In the genomic region with DNA sequence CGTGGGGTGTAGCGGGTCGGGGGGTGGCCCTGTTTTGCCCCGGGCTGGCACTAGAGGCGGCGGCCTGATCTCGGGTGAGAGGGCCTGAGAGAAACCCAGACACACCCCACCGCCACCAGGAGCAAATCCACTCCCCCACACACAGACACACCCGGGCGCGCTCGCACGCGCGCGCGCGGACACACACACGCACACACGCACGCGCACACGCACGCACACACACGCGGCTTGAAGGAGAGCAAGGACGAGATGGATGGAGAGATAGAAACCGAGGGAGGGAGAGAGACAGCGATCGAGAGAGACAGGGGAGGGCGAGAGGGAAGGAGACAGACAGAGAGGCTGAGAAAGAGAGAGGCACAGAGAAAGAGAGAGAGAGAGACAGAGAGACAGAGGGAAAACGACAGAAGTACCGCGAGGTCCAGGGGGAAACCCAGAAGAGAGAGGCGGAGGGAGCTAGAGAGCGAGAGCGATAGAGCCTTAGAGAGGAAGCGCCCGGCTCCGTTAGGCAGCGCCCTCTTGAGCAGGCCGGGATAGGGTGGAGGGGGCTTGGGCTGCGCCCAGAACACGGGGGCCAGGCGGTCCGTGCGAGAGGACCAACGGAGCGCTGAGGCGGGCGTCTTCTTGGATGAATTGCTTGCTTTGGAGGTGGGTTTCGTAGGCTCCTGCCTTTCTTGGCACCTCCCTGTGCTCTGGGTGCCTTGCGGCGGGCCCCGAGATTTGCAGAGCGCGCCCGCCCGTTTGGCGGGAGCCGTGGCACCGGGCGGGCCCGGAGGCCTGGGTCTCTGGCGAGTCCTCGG, we compare ENCODE assay signal across 7 cellular contexts.
DNase-seq lines count a peak whose midpoint lies in the region; ATAC-seq and TF ChIP-seq lines count a peak whose summit lies in the region.
"Not testable (repeated sequence)": the region's sequence is repeated elsewhere in the genome, so short reads cannot be mapped to it uniquely, and the experiment has no call there.

No MANE protein-coding gene starts in this region.

- H3K4me2 ChIP-seq in mammary epithelial cell (ENCODE audit: insufficient read depth, low read depth, low read length): peak overlapping the region; percentile 31

- H2AFZ ChIP-seq in mammary epithelial cell (ENCODE audit: low read depth, low read length): not testable (repeated sequence)

- not testable (repeated sequence) for BruUV-seq in Calu3 (replicated peaks; lab: Mats Ljungman, UMichigan); mammary epithelial cell (replicated peaks; lab: Mats Ljungman, UMichigan)

- H3K27ac Mint-ChIP-seq in Calu3 (ENCODE audit: unreplicated experiment); T-helper 2 cell treated with Interferon-gamma antibody and Interleukin-4, amounts not matched to agents 5 μg/mL and 100 μg/mL, for 36 hours: not testable (repeated sequence)
- peak overlapping the region; percentile 71 for H3K27ac Mint-ChIP-seq in activated CD4-positive, alpha-beta memory T cell treated with anti-CD3 and anti-CD28 coated beads for 36 hours

- not testable (repeated sequence) for H3K27me3 ChIP-seq in mammary epithelial cell (ENCODE audit: insufficient read depth, low read length)

- H3K36me3 ChIP-seq in mammary epithelial cell (ENCODE audit: insufficient read depth, low read length); mucosa of descending colon (ENCODE audit: low read depth): not testable (repeated sequence)

- peak overlapping the region in 2 of 3 experiments; percentile 22 to 42 for H3K4me3 ChIP-seq in mammary epithelial cell (replicated peaks in 1 of 3; ENCODE audit: insufficient read depth in 1 of 3, low read depth in 2 of 3, low read length in 3 of 3)
- not testable (repeated sequence) for H3K4me3 ChIP-seq in mucosa of descending colon

- not testable (repeated sequence) for H3K27ac ChIP-seq in mammary epithelial cell (ENCODE audit: insufficient read depth, low read depth, low read length)

- TF ChIP-seq CTCF in Calu3 (IDR thresholded peaks at IDR 0.05; ENCODE audit: unreplicated experiment); mammary epithelial cell (conservative IDR thresholded peaks at IDR 0.05 in 1 of 2, IDR thresholded peaks at IDR 0.05 in 1 of 2; ENCODE audit: extremely low read depth in 1 of 2, insufficient read depth in 1 of 2, low read depth in 1 of 2, low read length in 2 of 2); mucosa of descending colon (IDR thresholded peaks at IDR 0.05): not testable (repeated sequence)

- H4K20me1 ChIP-seq in mammary epithelial cell (ENCODE audit: insufficient read depth, low read length): not testable (repeated sequence)

- dilution Hi-C loops in mammary epithelial cell (cut with HindIII; ENCODE audit: low sequenced_read_pairs): not testable (repeated sequence)

- not testable (repeated sequence) for ATAC-seq in mucosa of descending colon

- peaks cover 18% of the 10 kb centered on the region for H3K36me3 Mint-ChIP-seq in Calu3 (ENCODE audit: insufficient read depth, unreplicated experiment)
- H3K36me3 Mint-ChIP-seq in T-helper 2 cell treated with Interferon-gamma antibody and Interleukin-4, amounts not matched to agents 5 μg/mL and 100 μg/mL, for 36 hours (ENCODE audit: low read depth); activated CD4-positive, alpha-beta memory T cell treated with anti-CD3 and anti-CD28 coated beads for 36 hours: not testable (repeated sequence)

- CTCF ChIA-PET in Calu3 (lab: Charles Lee); activated CD4-positive, alpha-beta memory T cell treated with anti-CD3 and anti-CD28 coated beads for 36 hours (lab: Charles Lee); mammary epithelial cell (lab: Charles Lee; ENCODE audit: low non-redundant PET): not testable (repeated sequence)

- H3K9ac ChIP-seq in mammary epithelial cell (ENCODE audit: insufficient read depth, low read length): not testable (repeated sequence)

- in situ Hi-C loops in mammary epithelial cell (cut with MboI; ENCODE audit: low sequenced_read_pairs in 2 of 2): not testable (repeated sequence)

- H3K4me1 ChIP-seq in mammary epithelial cell (ENCODE audit: insufficient read depth, low read length); mucosa of descending colon (ENCODE audit: low read depth): not testable (repeated sequence)

- DNase-seq in Calu3 (peak; percentile 49), mucosa of descending colon (peak; percentile 13 to 74 (median 70))
- peak; percentile 41 for DNase-seq in T-helper 2 cell treated with Interferon-gamma antibody and Interleukin-4, amounts not matched to agents 5 μg/mL and 100 μg/mL, for 36 hours (ENCODE audit: low spot score)
- DNase-seq in activated CD4-positive, alpha-beta memory T cell treated with anti-CD3 and anti-CD28 coated beads for 36 hours: peak; percentile 50
- DNase-seq in activated naive CD4-positive, alpha-beta T cell treated with Interleukin-2 at 50 U/mL for 16 hours: peak; percentile 25
- DNase-seq in mammary epithelial cell: not testable (repeated sequence)
- peak; percentile 16 for DNase-seq in stimulated activated CD4-positive, alpha-beta T cell treated with anti-CD3 and anti-CD28 coated beads, Interleukin-4, amount 100 ng/mL, for 1 hour

- not testable (repeated sequence) for H3K4me1 Mint-ChIP-seq in Calu3 (ENCODE audit: low read depth, unreplicated experiment); T-helper 2 cell treated with Interferon-gamma antibody and Interleukin-4, amounts not matched to agents 5 μg/mL and 100 μg/mL, for 36 hours (ENCODE audit: low read depth); activated CD4-positive, alpha-beta memory T cell treated with anti-CD3 and anti-CD28 coated beads for 36 hours (ENCODE audit: low read depth)

- intact Hi-C loops in Calu3 (cut with micrococcal nuclease; ENCODE audit: unreplicated experiment); activated CD4-positive, alpha-beta memory T cell treated with anti-CD3 and anti-CD28 coated beads for 36 hours (cut with micrococcal nuclease); mammary epithelial cell (cut with micrococcal nuclease); mucosa of descending colon (cut with DNase I, micrococcal nuclease): not testable (repeated sequence)

- not testable (repeated sequence) for H3K9me3 Mint-ChIP-seq in Calu3 (ENCODE audit: low read depth, unreplicated experiment)
- H3K9me3 Mint-ChIP-seq in T-helper 2 cell treated with Interferon-gamma antibody and Interleukin-4, amounts not matched to agents 5 μg/mL and 100 μg/mL, for 36 hours: peaks cover 10% of the 10 kb centered on the region
- peaks cover 21% of the 10 kb centered on the region for H3K9me3 Mint-ChIP-seq in activated CD4-positive, alpha-beta memory T cell treated with anti-CD3 and anti-CD28 coated beads for 36 hours

- H3K27me3 Mint-ChIP-seq in Calu3 (ENCODE audit: unreplicated experiment): peaks cover 20% of the 10 kb centered on the region
- H3K27me3 Mint-ChIP-seq in T-helper 2 cell treated with Interferon-gamma antibody and Interleukin-4, amounts not matched to agents 5 μg/mL and 100 μg/mL, for 36 hours (ENCODE audit: low read depth); activated CD4-positive, alpha-beta memory T cell treated with anti-CD3 and anti-CD28 coated beads for 36 hours: not testable (repeated sequence)

- H3K79me2 ChIP-seq in mammary epithelial cell (ENCODE audit: insufficient read depth, low read length): not testable (repeated sequence)

- POLR2A ChIA-PET in activated CD4-positive, alpha-beta memory T cell treated with anti-CD3 and anti-CD28 coated beads for 36 hours (lab: Charles Lee): not testable (repeated sequence)

- H3K9me3 ChIP-seq in mammary epithelial cell (replicated peaks; ENCODE audit: insufficient read depth, low read length): not testable (repeated sequence)
- peaks cover 10% of the 10 kb centered on the region for H3K9me3 ChIP-seq in mucosa of descending colon

- WGBS in mammary epithelial cell (ENCODE audit: low coverage, missing lambda C conversion rate): 59% methylated on average over 47 of the region's 66 CpGs

- H3K4me3 Mint-ChIP-seq in Calu3 (ENCODE audit: low read depth, unreplicated experiment); T-helper 2 cell treated with Interferon-gamma antibody and Interleukin-4, amounts not matched to agents 5 μg/mL and 100 μg/mL, for 36 hours: not testable (repeated sequence)
- peak overlapping the region; percentile 77 for H3K4me3 Mint-ChIP-seq in activated CD4-positive, alpha-beta memory T cell treated with anti-CD3 and anti-CD28 coated beads for 36 hours
